In genomic region chr9:105447814-105448812, GRCh38 we compare ENCODE assay signal across 1 cellular context.
TF ChIP-seq lines count a peak whose summit lies in the region.

Gene FSD1L (plus strand): TSS chr9:105448034. CDS start chr9:105448221, 187 bp downstream.

TF ChIP-seq in H1, 55 proteins besides CTCF, POLR2A, EP300 and RAD21:
- TF ChIP-seq CBX5 (IDR thresholded peaks at IDR 0.05; ENCODE audit: low read depth, low read length): no peak
- TF ChIP-seq JUN (IDR thresholded peaks at IDR 0.05; ENCODE audit: low read depth, low read length): no peak
- TF ChIP-seq SIN3A (conservative IDR thresholded peaks at IDR 0.05 in 1 of 2, IDR thresholded peaks at IDR 0.05 in 1 of 2; ENCODE audit: low read depth in 1 of 2, low read length in 2 of 2): peak in 1 of 2 experiments; percentile 45; a peak in 2 of 4 replicates
- no peak for TF ChIP-seq ATF2 (IDR thresholded peaks at IDR 0.05; ENCODE audit: low read length)
- TF ChIP-seq POLR2AphosphoS5 (IDR thresholded peaks at IDR 0.05; ENCODE audit: low read depth, low read length): peak; percentile 46; the same call in 1 of the 2 replicates
- peak; percentile 74 for TF ChIP-seq NRF1 (IDR thresholded peaks at IDR 0.05; ENCODE audit: low read depth, low read length)
- TF ChIP-seq SAP30 (IDR thresholded peaks at IDR 0.05; ENCODE audit: insufficient read depth, insufficient replicate concordance, low read length): peak; percentile 40
- peak; percentile 47; the same call in 1 of the 2 replicates for TF ChIP-seq E2F6 (IDR thresholded peaks at IDR 0.05)
- peak; percentile 68 for TF ChIP-seq MAX (IDR thresholded peaks at IDR 0.05)
- no peak for TF ChIP-seq BCL11A (IDR thresholded peaks at IDR 0.05; ENCODE audit: low read depth in 2 of 2, low read length in 2 of 2)
- no peak for TF ChIP-seq GTF2F1 (IDR thresholded peaks at IDR 0.05; ENCODE audit: borderline replicate concordance, low read depth, low read length)
- peak; percentile 67; the same call in 1 of the 2 replicates for TF ChIP-seq TCF12 (IDR thresholded peaks at IDR 0.05; ENCODE audit: low read depth, low read length)
- peak; percentile 97 for TF ChIP-seq KDM4A (IDR thresholded peaks at IDR 0.05; ENCODE audit: low read depth, low read length, severe bottlenecking)
- peak; percentile 86 for TF ChIP-seq ASH2L (IDR thresholded peaks at IDR 0.05; ENCODE audit: low read length)
- TF ChIP-seq KDM1A (IDR thresholded peaks at IDR 0.05; ENCODE audit: borderline replicate concordance, low read length): peak; percentile 99
- peak; percentile 48; the same call in 1 of the 2 replicates for TF ChIP-seq TAF1 (IDR thresholded peaks at IDR 0.05; ENCODE audit: low read depth, low read length)
- TF ChIP-seq TBP (IDR thresholded peaks at IDR 0.05; ENCODE audit: low read depth, low read length): 0 out of 2 replicates have a peak, but pooled peaks have one; percentile 16
- no peak for TF ChIP-seq RFX5 (IDR thresholded peaks at IDR 0.05; ENCODE audit: borderline replicate concordance, low read depth, low read length)
- TF ChIP-seq HDAC2 (IDR thresholded peaks at IDR 0.05; ENCODE audit: borderline replicate concordance in 1 of 2, low read depth in 2 of 2, low read length in 2 of 2): peak; percentile 98 to 99
- peak; percentile 36; the same call in 1 of the 2 replicates for TF ChIP-seq PHF8 (conservative IDR thresholded peaks at IDR 0.05; ENCODE audit: low read depth, low read length)
- peak; percentile 74 for TF ChIP-seq BACH1 (IDR thresholded peaks at IDR 0.05; ENCODE audit: low read length)
- TF ChIP-seq CREB1 (IDR thresholded peaks at IDR 0.05): peak; percentile 15; the same call in 1 of the 2 replicates
TF ChIP-seq in H1: peak in this region for 16.
